8 cellular contexts compared by ENCODE assay signal in the genomic region with DNA sequence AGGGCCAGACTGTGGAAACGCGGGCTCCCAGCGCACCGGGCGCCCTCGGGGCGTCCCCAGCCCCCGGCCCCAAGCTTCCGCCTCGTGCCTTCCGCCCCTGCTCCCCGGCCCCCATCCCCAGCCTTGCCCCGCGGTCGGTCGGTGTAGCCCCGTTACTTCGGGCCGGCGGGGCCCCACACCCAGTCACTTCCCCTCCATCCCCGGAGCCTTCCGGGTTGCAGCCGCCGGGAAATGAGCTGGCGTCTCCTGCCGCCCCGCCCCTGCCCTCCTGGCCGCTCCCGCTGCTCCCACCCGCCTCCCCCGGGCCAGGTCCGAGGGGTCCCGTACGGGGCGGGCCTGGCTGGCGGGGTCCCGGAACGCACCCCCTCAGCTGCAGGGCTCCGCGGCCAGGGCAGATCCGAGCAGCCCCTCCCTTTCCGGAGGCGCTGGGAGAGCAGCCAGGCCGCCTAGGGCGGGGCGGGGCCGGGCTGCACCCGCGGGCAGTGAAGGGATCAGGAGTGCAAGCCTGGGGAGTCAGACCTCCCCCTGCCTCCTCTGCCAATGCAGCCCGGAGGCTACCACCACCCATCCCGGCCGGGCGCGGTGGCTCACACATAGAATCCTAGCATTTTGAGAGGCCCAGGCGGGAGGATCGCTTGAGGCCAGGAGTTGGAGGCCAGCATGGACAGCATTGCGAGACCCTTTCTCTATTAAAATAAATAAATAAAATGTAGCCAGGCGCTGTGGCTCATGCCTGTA. TPM values are rescaled to one million over a fixed set of nuclear protein-coding genes. Genes with fewer than 3 reads are reported as not detected.
DNase-seq lines count a peak whose midpoint lies in the region; ATAC-seq and TF ChIP-seq lines count a peak whose summit lies in the region.

No MANE protein-coding gene starts in this region.

- TF ChIP-seq CTCF in left ventricle myocardium inferior (IDR thresholded peaks at IDR 0.05; ENCODE audit: borderline replicate concordance), result no peak

- DNase-seq in DMS53 (lab: John Stamatoyannopoulos, UW) (peak; percentile 87), SW480 (ENCODE audit: low spot score) (peak; percentile 72), amniotic epithelial cell (ENCODE audit: low read depth) (peak; percentile 69), left ventricle myocardium inferior (peak; percentile 85), posterior vena cava (ENCODE audit: low spot score) (peak; percentile 95), NCI-H1048 (lab: John Stamatoyannopoulos, UW) (no peak)

- H3K4me3 ChIP-seq in HUES64 (ENCODE audit: low read length) (peak overlapping the region; percentile 91), left ventricle myocardium inferior (peak overlapping the region; percentile 93)

- H3K9me3 ChIP-seq in HUES64 (ENCODE audit: insufficient read depth, low read depth, low read length) (no peaks in the 10 kb centered on the region), left ventricle myocardium inferior (replicated peaks) (no peaks in the 10 kb centered on the region)

- 6% methylated on average over 57 of the region's 58 CpGs for WGBS in HUES64

- H3K36me3 ChIP-seq in HUES64 (ENCODE audit: insufficient read depth, low read length) (peaks cover 7% of the 10 kb centered on the region), left ventricle myocardium inferior (peaks cover 16% of the 10 kb centered on the region)

- H3K9ac ChIP-seq in HUES64 (ENCODE audit: low read depth, low read length), result peak overlapping the region; percentile 24; the same call in 1 of the 2 replicates

- ATAC-seq in GM21367 (IDR thresholded peaks at IDR 0.05; ENCODE audit: unreplicated experiment), result peak; percentile 41

- intact Hi-C loops in left ventricle myocardium inferior (cut with micrococcal nuclease) (no loop called here), posterior vena cava (cut with DNase I) (no loop called here)

- H3K4me1 ChIP-seq in HUES64 (ENCODE audit: insufficient read depth, low read length), result no peaks in the 10 kb centered on the region
- peaks cover 73% of the 10 kb centered on the region for H3K4me1 ChIP-seq in left ventricle myocardium inferior

- H3K27ac ChIP-seq in HUES64 (ENCODE audit: low read depth, low read length) (no peak overlapping the region), left ventricle myocardium inferior (replicated peaks) (peak overlapping the region; percentile 97)

- H3K27me3 ChIP-seq in HUES64 (ENCODE audit: insufficient read depth, low read length) (no peaks in the 10 kb centered on the region), left ventricle myocardium inferior (ENCODE audit: low read depth) (no peaks in the 10 kb centered on the region)

RNA-seq across cellular contexts. Expression of gene ARPC1B, which starts 0.7 kb away (rescaled TPM):
- polyA plus RNA-seq in HUES64 (2013, experiment 1 of 2), result 57.8 TPM
- polyA plus RNA-seq in HUES64 (2013, experiment 2 of 2), result 75.3 TPM
- total RNA-seq in left ventricle myocardium inferior, result 33.6 TPM
- 100 to 1,000 TPM; 102 to 144 TPM for total RNA-seq in posterior vena cava

RNA-seq across cellular contexts. Expression of gene PDAP1, which starts 33.2 kb away (rescaled TPM):
- polyA plus RNA-seq in HUES64 (2013, experiment 1 of 2), result 131 TPM
- polyA plus RNA-seq in HUES64 (2013, experiment 2 of 2), result 147 TPM
- total RNA-seq in left ventricle myocardium inferior (93.2 TPM), posterior vena cava (10 to 100 TPM; 84.1 to 95.6 TPM)

RNA-seq across cellular contexts. Expression of gene BUD31, which starts 33.5 kb away (rescaled TPM):
- polyA plus RNA-seq in HUES64 (2013, experiment 1 of 2), result 94.5 TPM
- 102 TPM for polyA plus RNA-seq in HUES64 (2013, experiment 2 of 2)
- total RNA-seq in left ventricle myocardium inferior (43.9 TPM), posterior vena cava (10 to 100 TPM; 48.2 to 57.1 TPM)

RNA-seq across cellular contexts. Expression of gene ARPC1A, which starts 49.5 kb away (rescaled TPM):
- 114 TPM for polyA plus RNA-seq in HUES64 (2013, experiment 1 of 2)
- polyA plus RNA-seq in HUES64 (2013, experiment 2 of 2), result 122 TPM
- total RNA-seq in left ventricle myocardium inferior (131 TPM), posterior vena cava (10 to 100 TPM; 74.4 to 85.5 TPM)
